19 cellular contexts compared by ENCODE assay signal in genomic region chr2:33680906-33681305, GRCh38.
DNase-seq lines count a peak whose midpoint lies in the region; ATAC-seq and TF ChIP-seq lines count a peak whose summit lies in the region.
"Had no signal": no experiment of that assay in that cellular context is flagged by ENCODE, and none has a peak within 500 bp of the region (broad histone marks: within the 10 kb centered on the region; RNA-seq: fewer than 3 reads in every experiment).

No MANE protein-coding gene starts in this region.

- CTCF ChIA-PET in WTC11 (lab: Charles Lee) = interaction anchor here (1.5 kb wide), 2 partner anchors 8 to 102 kb away, joined by 3 to 5 read pairs; no protein-coding TSS in a partner anchor

- H3K4me3 Mint-ChIP-seq in WTC11 (no peak overlapping the region; the same call in 1 of the 2 replicates), HFFc6 (no peak overlapping the region)
- H3K4me3 Mint-ChIP-seq: CD4-positive, alpha-beta T cell; IgD-negative memory B cell had no signal

- peak overlapping the region; percentile 27 for H3K4me2 ChIP-seq in osteoblast (ENCODE audit: insufficient read depth, low read length)
- H3K4me2 ChIP-seq: A549, BLaER1 had no signal

- no peaks in the 10 kb centered on the region for H3K36me3 ChIP-seq in osteoblast (ENCODE audit: insufficient read depth, low read length)
- H3K36me3 ChIP-seq: BLaER1, Peyer's patch had no signal

- H3K9me3 ChIP-seq in osteoblast (ENCODE audit: low read depth, low read length) = no peaks in the 10 kb centered on the region
- H3K9me3 ChIP-seq: A549 had no signal

- no peak overlapping the region for H3K4me3 ChIP-seq in osteoblast (ENCODE audit: insufficient read depth, low read length)
- H3K4me3 ChIP-seq: A549, BLaER1, Peyer's patch had no signal

- H3K27ac Mint-ChIP-seq in WTC11 = no peak overlapping the region
- no peak overlapping the region for H3K27ac Mint-ChIP-seq in HFFc6
- H3K27ac Mint-ChIP-seq: CD4-positive, alpha-beta T cell; IgD-negative memory B cell had no signal

- peak; percentile 13; the same call in 1 of the 2 replicates for ATAC-seq in WTC11
- ATAC-seq in HG02571 (IDR thresholded peaks at IDR 0.05; ENCODE audit: unreplicated experiment) = no peak
- ATAC-seq: HCT116 had no signal

- H3K4me1 ChIP-seq in osteoblast (ENCODE audit: insufficient read depth, low read length) = no peaks in the 10 kb centered on the region
- H3K4me1 ChIP-seq: A549, BLaER1, Peyer's patch had no signal

- H3K4me1 Mint-ChIP-seq in WTC11 = peaks cover 38% of the 10 kb centered on the region
- H3K4me1 Mint-ChIP-seq in HFFc6 (ENCODE audit: low read depth) = no peaks in the 10 kb centered on the region
- H3K4me1 Mint-ChIP-seq: IgD-negative memory B cell had no signal

- no peak for TF ChIP-seq CTCF in WTC11 (IDR thresholded peaks at IDR 0.05)
- no peak for TF ChIP-seq CTCF in osteoblast (IDR thresholded peaks at IDR 0.05; ENCODE audit: extremely low read depth, low read depth, low read length)
- no peak for TF ChIP-seq CTCF in HFFc6 (IDR thresholded peaks at IDR 0.05)

- no peak overlapping the region for H2AFZ ChIP-seq in osteoblast (ENCODE audit: low read length)

- H3K27me3 Mint-ChIP-seq in WTC11 (ENCODE audit: low read depth) (no peaks in the 10 kb centered on the region), HFFc6 (ENCODE audit: insufficient read depth) (no peaks in the 10 kb centered on the region; the same call in 1 of the 2 replicates)

- H3K9me3 Mint-ChIP-seq in WTC11 = peaks cover 14% of the 10 kb centered on the region
- peaks cover 7% of the 10 kb centered on the region for H3K9me3 Mint-ChIP-seq in HFFc6

- POLR2A ChIA-PET in WTC11 (lab: Charles Lee) = no interaction called here

- H3K36me3 Mint-ChIP-seq in WTC11 = peaks cover 12% of the 10 kb centered on the region
- peaks cover 4% of the 10 kb centered on the region; the same call in 1 of the 2 replicates for H3K36me3 Mint-ChIP-seq in HFFc6 (ENCODE audit: low read depth)
- H3K36me3 Mint-ChIP-seq: IgD-negative memory B cell had no signal

- H4K20me1 ChIP-seq in osteoblast (ENCODE audit: insufficient read depth, low read length) = no peaks in the 10 kb centered on the region
- H4K20me1 ChIP-seq: BLaER1 had no signal

- TF ChIP-seq POLR2A in erythroblast (IDR thresholded peaks at IDR 0.05; ENCODE audit: low read length) = no peak

- no peaks in the 10 kb centered on the region for H3K79me2 ChIP-seq in osteoblast (ENCODE audit: insufficient read depth, low read length)

- H3K27me3 ChIP-seq in osteoblast (ENCODE audit: insufficient read depth, low read length) = no peaks in the 10 kb centered on the region
- H3K27me3 ChIP-seq: BLaER1, Peyer's patch had no signal

- H3K27ac ChIP-seq in osteoblast (ENCODE audit: low read depth, low read length) = no peak overlapping the region
- H3K27ac ChIP-seq: A549, BLaER1, Peyer's patch had no signal

- DNase-seq in Ammon's horn (ENCODE audit: low spot score) (peak; percentile 5), WTC11 (ENCODE audit: low spot score) (no peak), medulla oblongata (ENCODE audit: extremely low spot score) (peak; percentile 4), osteoblast (ENCODE audit: insufficient read length, low spot score, missing footprints) (no peak), erythroblast (lab: John Stamatoyannopoulos, UW) (no peak), HFFc6 (no peak), NCI-H446 (lab: John Stamatoyannopoulos, UW) (no peak)
- DNase-seq: CD4-positive, alpha-beta T cell; COR-L47; DMS79; NCI-H2029 treated with DMSO at 0.1 percent for 48 hours; NCI-H446 treated with DMSO at 0.1 percent for 48 hours; NCI-H69; Peyer's patch had no signal

TF ChIP-seq in WTC11, 78 proteins besides CTCF, POLR2A, EP300 and RAD21 (continues in another document):
- TF ChIP-seq IRF1 (CRISPR knock-in tag; IDR thresholded peaks at IDR 0.05) = no peak
- no peak for TF ChIP-seq ZNF232 (CRISPR knock-in tag; IDR thresholded peaks at IDR 0.05)
- TF ChIP-seq E2F1 (CRISPR knock-in tag; IDR thresholded peaks at IDR 0.05) = no peak
- no peak for TF ChIP-seq HMGXB4 (CRISPR knock-in tag; IDR thresholded peaks at IDR 0.05)
- no peak for TF ChIP-seq ZNF425 (CRISPR knock-in tag; conservative IDR thresholded peaks at IDR 0.05)
- no peak for TF ChIP-seq ATF3 (CRISPR knock-in tag; conservative IDR thresholded peaks at IDR 0.05)
- TF ChIP-seq USF1 (CRISPR knock-in tag; IDR thresholded peaks at IDR 0.05) = no peak
- TF ChIP-seq NFYB (CRISPR knock-in tag; conservative IDR thresholded peaks at IDR 0.05; ENCODE audit: low read depth) = no peak
- TF ChIP-seq HMGA2 (CRISPR knock-in tag; IDR thresholded peaks at IDR 0.05) = no peak
- no peak for TF ChIP-seq STAT6 (CRISPR knock-in tag; conservative IDR thresholded peaks at IDR 0.05; ENCODE audit: low read depth)
- TF ChIP-seq ZNF671 (CRISPR knock-in tag; IDR thresholded peaks at IDR 0.05) = no peak

Comparison
In these comparisons a context has a peak if more than half of its experiments do, and no peak if none do; other contexts are left out.
1. DNase-seq: peak in Ammon's horn (single experiment) and medulla oblongata (single experiment); none in WTC11 (single experiment), osteoblast (single experiment), erythroblast (0 of 2), HFFc6 (single experiment) and NCI-H446 (0 of 2).